In the genomic region with DNA sequence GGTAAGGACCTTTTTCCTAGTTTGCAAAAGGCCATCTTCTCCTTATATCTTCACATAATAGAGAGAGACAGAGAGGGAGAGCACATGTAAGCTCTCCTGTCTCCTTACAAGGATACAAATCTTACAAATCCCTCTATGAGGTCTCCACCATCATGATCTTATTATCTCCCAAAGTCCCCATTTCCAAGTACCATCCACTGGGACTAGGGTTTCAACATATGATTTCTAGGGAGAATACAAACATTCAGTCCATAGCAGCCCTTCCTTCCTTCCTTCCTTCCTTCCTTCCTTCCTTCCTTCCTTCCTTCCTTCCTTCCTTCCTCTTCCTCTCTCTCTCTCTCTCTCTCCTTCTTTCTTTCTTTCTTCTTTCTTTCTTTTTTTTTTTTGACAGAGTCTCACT, we compare ENCODE assay signal across 9 cellular contexts.
"Had no signal": no experiment of that assay in that cellular context is flagged by ENCODE, and none has a peak within 500 bp of the region (broad histone marks: within the 10 kb centered on the region; RNA-seq: fewer than 3 reads in every experiment).

No MANE protein-coding gene starts in this region.

- H3K27ac Mint-ChIP-seq: HFFc6, IgD-negative memory B cell had no signal

- H3K4me3 ChIP-seq: HAP-1 had no signal

- H3K4me1 Mint-ChIP-seq: IgD-negative memory B cell had no signal

- H3K27ac ChIP-seq: HL-60 had no signal

- H3K9me3 ChIP-seq: HAP-1 had no signal

- H3K36me3 ChIP-seq: HAP-1 had no signal

- H3K4me3 Mint-ChIP-seq: HFFc6, IgD-negative memory B cell had no signal

- DNase-seq: GOT3, H7, HFFc6, KBM-7 had no signal

- H3K36me3 Mint-ChIP-seq: IgD-negative memory B cell had no signal

- H3K27me3 Mint-ChIP-seq: IgD-negative memory B cell had no signal

- ATAC-seq: HCT116, HepG2 had no signal
